8 cellular contexts compared by ENCODE assay signal in the genomic region with DNA sequence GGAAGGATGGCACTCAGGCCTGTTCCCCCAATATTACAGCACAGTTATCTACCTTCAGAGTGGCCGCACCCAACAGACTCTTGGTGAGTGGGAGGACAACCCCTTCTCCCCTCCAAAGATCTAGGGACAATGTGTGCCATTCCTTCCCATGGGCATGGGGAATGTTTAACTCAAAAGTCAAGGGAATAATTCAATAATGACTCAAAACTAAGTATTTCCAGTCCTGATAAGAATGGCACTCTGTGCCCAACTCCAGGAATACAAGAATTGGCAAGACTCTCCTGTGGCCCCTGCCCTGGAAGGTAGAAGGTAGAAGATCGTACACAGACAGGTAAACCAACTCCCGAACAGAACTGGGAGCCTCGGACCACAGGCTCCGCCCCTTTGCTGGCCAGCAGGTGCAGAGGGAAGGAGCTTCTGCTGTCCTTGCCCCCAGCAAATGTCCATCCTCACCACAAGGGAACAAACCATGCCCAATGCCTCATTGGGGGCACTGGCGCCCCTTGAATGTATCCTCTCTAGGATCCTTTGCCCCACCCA.
"Had no signal": no experiment of that assay in that cellular context is flagged by ENCODE, and none has a peak within 500 bp of the region (broad histone marks: within the 10 kb centered on the region; RNA-seq: fewer than 3 reads in every experiment).

No MANE protein-coding gene starts in this region.

- H3K9me3 ChIP-seq: HAP-1 had no signal

- H3K36me3 Mint-ChIP-seq: IgD-negative memory B cell had no signal

- H3K27ac ChIP-seq: HL-60 had no signal

- H3K4me1 ChIP-seq: HAP-1 had no signal

- H3K27me3 Mint-ChIP-seq: IgD-negative memory B cell had no signal

- H3K27ac Mint-ChIP-seq: HFFc6 had no signal

- H3K4me3 ChIP-seq: HAP-1 had no signal

- DNase-seq: GOT3, H7, HFFc6 had no signal

- H3K4me3 Mint-ChIP-seq: HFFc6, IgD-negative memory B cell had no signal

- H3K36me3 ChIP-seq: HAP-1 had no signal

- H3K9me3 Mint-ChIP-seq: IgD-negative memory B cell had no signal

- ATAC-seq: HCT116, HepG2 had no signal
